ENCODE assay signal across 17 cellular contexts in genomic region chr21:16241500-16241963, GRCh38.
A peak's percentile ranks its signal among the peaks of the same experiment; 100 is the strongest.
DNase-seq lines count a peak whose midpoint lies in the region; ATAC-seq, FAIRE-seq and TF ChIP-seq lines count a peak whose summit lies in the region.
"Had no signal": no experiment of that assay in that cellular context is flagged by ENCODE, and none has a peak within 500 bp of the region (broad histone marks: within the 10 kb centered on the region; RNA-seq: fewer than 3 reads in every experiment).

No MANE protein-coding gene starts in this region.

- in situ Hi-C loops in HepG2 (cut with HindIII; ENCODE audit: extremely low pct_ligation_motif_present, low pct_unique_long_range_greater_than_20kb), result no loop called here
- in situ Hi-C loops in GM12878 (cut with MboI), result no loop called here

- no peak for TF ChIP-seq CTCF in right lobe of liver (IDR thresholded peaks at IDR 0.05)
- no peak for TF ChIP-seq CTCF in HepG2 (CRISPR knock-in tag; IDR thresholded peaks at IDR 0.05)
- TF ChIP-seq CTCF in GM12878 (IDR thresholded peaks at IDR 0.05 in 2 of 3, conservative IDR thresholded peaks at IDR 0.05 in 1 of 3; ENCODE audit: control insufficient read depth in 2 of 3, extremely low read depth in 1 of 3, insufficient read depth in 1 of 3, low read depth in 3 of 3, low read length in 3 of 3), result no peak
- no peak for TF ChIP-seq CTCF in GM20000 (IDR thresholded peaks at IDR 0.05; ENCODE audit: extremely low read depth, missing control alignments)

- no peak for DNase-seq in right lobe of liver
- DNase-seq in HepG2 (ENCODE audit: low spot score), result no peak
- no peak for DNase-seq in GM12878 (ENCODE audit: low read depth, low spot score)
- DNase-seq in SW 1271 (lab: John Stamatoyannopoulos, UW), result no peak
- DNase-seq in GM20000 (ENCODE audit: low spot score), result no peak
- DNase-seq in AML-193 (lab: John Stamatoyannopoulos, UW), result no peak
- DNase-seq: activated CD8-positive, alpha-beta memory T cell treated with anti-CD3 and anti-CD28 coated beads for 24 hours; heart right ventricle; mammary epithelial cell; NCI-H1436; NCI-H524; T1000; testis had no signal

- WGBS in right lobe of liver (ENCODE audit: insufficient coverage, low coverage, low lambda C conversion rate, missing lambda C conversion rate), result 54% methylated on average over 6 of the region's 6 CpGs
- 14% methylated on average over 6 of the region's 6 CpGs for WGBS in HepG2 (ENCODE audit: low lambda C conversion rate)
- WGBS in GM12878 (ENCODE audit: insufficient coverage, insufficient replicate concordance, low lambda C conversion rate, missing lambda C conversion rate), result 17% methylated on average over 6 of the region's 6 CpGs

- H3K4me2 ChIP-seq in HepG2 (ENCODE audit: low read depth, low read length) (no peak overlapping the region), GM12878 (ENCODE audit: control insufficient read depth, insufficient read depth) (no peak overlapping the region)

- no peaks in the 10 kb centered on the region for H3K36me3 ChIP-seq in right lobe of liver
- H3K36me3 ChIP-seq in HepG2 (replicated peaks in 1 of 2; ENCODE audit: control insufficient read depth in 1 of 2, insufficient read depth in 2 of 2, low read length in 2 of 2), result no peaks in the 10 kb centered on the region
- no peaks in the 10 kb centered on the region for H3K36me3 ChIP-seq in GM12878 (ENCODE audit: control insufficient read depth in 2 of 2, insufficient read depth in 2 of 2, low read length in 1 of 2)
- no peaks in the 10 kb centered on the region for H3K36me3 ChIP-seq in iPS-20b (ENCODE audit: insufficient read depth, low read depth, low read length)
- H3K36me3 ChIP-seq: heart right ventricle had no signal

- TF ChIP-seq POLR2A in right lobe of liver (IDR thresholded peaks at IDR 0.05), result no peak
- TF ChIP-seq POLR2A in HepG2 (IDR thresholded peaks at IDR 0.05; ENCODE audit: insufficient read depth in 1 of 2, low read depth in 2 of 2, low read length in 2 of 2), result no peak
- no peak for TF ChIP-seq POLR2A in GM12878 (IDR thresholded peaks at IDR 0.05; ENCODE audit: low read depth, low read length)

- SMC1A ChIA-PET in GM12878 (lab: Charles Lee; ENCODE audit: uncharacterized antibody, unreplicated experiment), result no interaction called here

- H3K79me2 ChIP-seq in HepG2 (ENCODE audit: insufficient read depth, low read length), result no peaks in the 10 kb centered on the region
- no peaks in the 10 kb centered on the region for H3K79me2 ChIP-seq in GM12878 (ENCODE audit: control insufficient read depth, insufficient read depth, low read length)

- TF ChIP-seq EP300 in HepG2 (IDR thresholded peaks at IDR 0.05; ENCODE audit: low read depth in 2 of 2, low read length in 2 of 2) (no peak), HepG2 (CRISPR knock-in tag; IDR thresholded peaks at IDR 0.05; ENCODE audit: borderline replicate concordance) (no peak), GM12878 (IDR thresholded peaks at IDR 0.05; ENCODE audit: borderline replicate concordance in 1 of 2, control insufficient read depth in 1 of 2, low read depth in 2 of 2, low read length in 2 of 2) (no peak)

- H3K9me3 ChIP-seq in right lobe of liver, result no peaks in the 10 kb centered on the region
- no peaks in the 10 kb centered on the region for H3K9me3 ChIP-seq in HepG2 (ENCODE audit: low read length)
- H3K9me3 ChIP-seq in GM12878 (replicated peaks; ENCODE audit: control insufficient read depth, insufficient read depth, low read length), result no peaks in the 10 kb centered on the region
- H3K9me3 ChIP-seq in iPS-20b (ENCODE audit: insufficient read depth, low read depth, low read length), result no peaks in the 10 kb centered on the region
- H3K9me3 ChIP-seq: testis had no signal

- intact Hi-C loops in right lobe of liver (cut with DNase I), result no loop called here
- intact Hi-C loops in HepG2 (cut with micrococcal nuclease; ENCODE audit: unreplicated experiment), result no loop called here
- intact Hi-C loops in GM12878 (cut with micrococcal nuclease; ENCODE audit: unreplicated experiment), result no loop called here

- H2AFZ ChIP-seq in HepG2 (ENCODE audit: low read length) (no peak overlapping the region), GM12878 (ENCODE audit: control insufficient read depth, low read depth, low read length) (peak overlapping the region; percentile 12; the same call in 1 of the 2 replicates)

- POLR2A ChIA-PET in HepG2 (lab: Yijun Ruan, JAX), result no interaction called here
- POLR2A ChIA-PET in GM12878 (lab: Charles Lee), result no interaction called here

- H3K4me3 ChIP-seq in right lobe of liver (no peak overlapping the region), HepG2 (replicated peaks in 1 of 3; ENCODE audit: insufficient read depth in 1 of 3, low read depth in 2 of 3, low read length in 3 of 3) (no peak overlapping the region), GM12878 (no peak overlapping the region), iPS-20b (ENCODE audit: low read length) (peak overlapping the region; percentile 10; the same call in 1 of the 2 replicates)
- H3K4me3 ChIP-seq: heart right ventricle, testis had no signal

- ATAC-seq in right lobe of liver, result peak; percentile 41 to 79 (median 57)
- no peak for ATAC-seq in HepG2
- no peak for ATAC-seq in GM12878
- no peak for ATAC-seq in GM21737 (IDR thresholded peaks at IDR 0.05; ENCODE audit: unreplicated experiment)
- ATAC-seq: heart right ventricle had no signal

- H3K27ac ChIP-seq in right lobe of liver (no peak overlapping the region), HepG2 (ENCODE audit: extremely low read length, insufficient read depth, low read length) (no peak overlapping the region), GM12878 (ENCODE audit: control insufficient read depth, insufficient read depth) (no peak overlapping the region), iPS-20b (ENCODE audit: low read length) (no peak overlapping the region)
- H3K27ac ChIP-seq: heart right ventricle, testis had no signal

- FAIRE-seq in HepG2 (lab: Jason Lieb, UNC), result no peak
- peak; percentile 52 for FAIRE-seq in GM12878 (lab: Jason Lieb, UNC)
- FAIRE-seq: bronchial epithelial cell, D721Med had no signal

- CTCF ChIA-PET in HepG2 (lab: Yijun Ruan, JAX; ENCODE audit: low intra/inter-chr PET ratio, low total read pairs), result no interaction called here
- CTCF ChIA-PET in GM12878 (lab: Yijun Ruan, JAX), result no interaction called here

- no peak for TF ChIP-seq RAD21 in HepG2 (CRISPR knock-in tag; IDR thresholded peaks at IDR 0.05)
- TF ChIP-seq RAD21 in GM12878 (IDR thresholded peaks at IDR 0.05; ENCODE audit: insufficient read depth, low read depth, low read length), result no peak

- RAD21 ChIA-PET in GM12878 (lab: Charles Lee; ENCODE audit: unreplicated experiment), result no interaction called here

- no peak overlapping the region for H3K9ac ChIP-seq in HepG2 (ENCODE audit: insufficient read depth, low read depth, low read length)
- no peak overlapping the region for H3K9ac ChIP-seq in GM12878 (ENCODE audit: control insufficient read depth, insufficient read depth, low read length)
- no peak overlapping the region for H3K9ac ChIP-seq in iPS-20b (ENCODE audit: low read depth, low read length)

- H3K4me1 ChIP-seq in right lobe of liver, result no peaks in the 10 kb centered on the region
- no peaks in the 10 kb centered on the region for H3K4me1 ChIP-seq in HepG2 (ENCODE audit: insufficient read depth, low read length)
- no peaks in the 10 kb centered on the region for H3K4me1 ChIP-seq in GM12878 (ENCODE audit: control insufficient read depth, insufficient read depth, low read length)
- H3K4me1 ChIP-seq in iPS-20b (ENCODE audit: insufficient read depth, low read length), result peaks cover 15% of the 10 kb centered on the region; the same call in 1 of the 2 replicates
- H3K4me1 ChIP-seq: heart right ventricle, testis had no signal

- H4K20me1 ChIP-seq in HepG2 (ENCODE audit: insufficient read depth, low read length) (no peaks in the 10 kb centered on the region), GM12878 (ENCODE audit: control insufficient read depth, insufficient read depth) (no peaks in the 10 kb centered on the region)

- H3K27me3 ChIP-seq in right lobe of liver, result no peaks in the 10 kb centered on the region
- H3K27me3 ChIP-seq in HepG2 (ENCODE audit: control insufficient read depth in 1 of 2, insufficient read depth in 2 of 2, low read length in 2 of 2), result no peaks in the 10 kb centered on the region
- H3K27me3 ChIP-seq in GM12878 (replicated peaks in 1 of 2; ENCODE audit: control insufficient read depth in 2 of 2, insufficient read depth in 2 of 2, low read length in 1 of 2), result no peaks in the 10 kb centered on the region
- H3K27me3 ChIP-seq in iPS-20b (ENCODE audit: insufficient read depth, low read length), result peaks cover 43% of the 10 kb centered on the region
- H3K27me3 ChIP-seq: heart right ventricle, testis had no signal

- BruUV-seq in HepG2 (replicated peaks; lab: Mats Ljungman, UMichigan) (no TSS peak), GM12878 (replicated peaks; lab: Mats Ljungman, UMichigan) (no TSS peak)

TF ChIP-seq in HepG2, 621 proteins besides CTCF, POLR2A, EP300 and RAD21 (continues in another document):
- TF ChIP-seq KDM3A (CRISPR knock-in tag; IDR thresholded peaks at IDR 0.05; ENCODE audit: low read depth) (no peak), ZNF33B (CRISPR knock-in tag; IDR thresholded peaks at IDR 0.05) (no peak), DMAP1 (CRISPR knock-in tag; IDR thresholded peaks at IDR 0.05) (no peak), MAX (IDR thresholded peaks at IDR 0.05) (no peak), DR1 (CRISPR knock-in tag; IDR thresholded peaks at IDR 0.05) (no peak), MTA3 (CRISPR knock-in tag; IDR thresholded peaks at IDR 0.05) (no peak), ZFP82 (CRISPR knock-in tag; IDR thresholded peaks at IDR 0.05; ENCODE audit: borderline replicate concordance) (no peak)

TF ChIP-seq in GM12878, 131 proteins besides CTCF, POLR2A, EP300 and RAD21 (continues in another document):
- TF ChIP-seq BCL3 (IDR thresholded peaks at IDR 0.05; ENCODE audit: borderline replicate concordance, insufficient read depth, low read depth, low read length, poor library complexity, severe bottlenecking) (no peak), NR2F1 (conservative IDR thresholded peaks at IDR 0.05) (no peak)

Comparison
In these comparisons a context has a peak if more than half of its experiments do, and no peak if none do; other contexts are left out.
1. ATAC-seq: peak in right lobe of liver (4 of 4); none in HepG2 (single experiment), GM12878 (single experiment) and GM21737 (single experiment).